In genomic region chr2:207754498-207755383, GRCh38 we compare ENCODE assay signal across 25 cellular contexts. TPM values are rescaled to one million over a fixed set of nuclear protein-coding genes. Genes with fewer than 3 reads are reported as not detected.
DNase-seq lines count a peak whose midpoint lies in the region; ATAC-seq, FAIRE-seq and TF ChIP-seq lines count a peak whose summit lies in the region.
"Had no signal": no experiment of that assay in that cellular context is flagged by ENCODE, and none has a peak within 500 bp of the region (broad histone marks: within the 10 kb centered on the region; RNA-seq: fewer than 3 reads in every experiment).

No MANE protein-coding gene starts in this region.

- H3K4me3 ChIP-seq in endothelial cell of umbilical vein (replicated peaks in 1 of 3; ENCODE audit: insufficient read depth in 1 of 3, low read depth in 1 of 3, low read length in 3 of 3) (no peak overlapping the region), H7 (ENCODE audit: insufficient read depth, low read depth, low read length) (no peak overlapping the region)
- H3K4me3 ChIP-seq: A549; BLaER1 treated with 17β-estradiol and CSF1 and Interleukin-3, amounts not matched to agents 10 nM and 100 nM; GM12878; GM23338 had no signal

- peaks cover 1% of the 10 kb centered on the region for H3K27me3 Mint-ChIP-seq in activated T-cell treated with anti-CD3 and anti-CD28 coated beads, Interleukin-2, amount 50 U/mL, for 4 hours (ENCODE audit: low read depth)
- H3K27me3 Mint-ChIP-seq: CD4-positive, alpha-beta T cell had no signal

- H3K4me2 ChIP-seq in endothelial cell of umbilical vein (ENCODE audit: insufficient read depth, low read length) = no peak overlapping the region
- H3K4me2 ChIP-seq: A549; BLaER1 treated with 17β-estradiol and CSF1 and Interleukin-3, amounts not matched to agents 10 nM and 100 nM; GM23338 had no signal

- no peaks in the 10 kb centered on the region for H4K20me1 ChIP-seq in endothelial cell of umbilical vein (replicated peaks; ENCODE audit: control insufficient read depth, extremely low read depth, insufficient read depth, low read length)

- H3K79me2 ChIP-seq in endothelial cell of umbilical vein (ENCODE audit: control insufficient read depth, insufficient read depth, low read length) = no peaks in the 10 kb centered on the region

- dilution Hi-C loops in endothelial cell of umbilical vein (cut with MboI; ENCODE audit: extremely low pct_ligation_motif_present, low sequenced_read_pairs) = no loop called here

- H3K36me3 ChIP-seq in endothelial cell of umbilical vein (ENCODE audit: control insufficient read depth in 2 of 2, extremely low read depth in 1 of 2, insufficient read depth in 2 of 2, low read length in 2 of 2) = peaks cover 0 to 5% of the 10 kb centered on the region in 2 experiments
- H3K36me3 ChIP-seq in H7 (replicated peaks; ENCODE audit: control insufficient read depth, insufficient read depth, low read length) = peaks cover 21% of the 10 kb centered on the region
- H3K36me3 ChIP-seq: BE2C had no signal

- BruUV-seq in endothelial cell of umbilical vein (replicated peaks; lab: Mats Ljungman, UMichigan) = TSS peak; percentile 22

- H2AFZ ChIP-seq in endothelial cell of umbilical vein (ENCODE audit: low read depth, low read length) = no peak overlapping the region
- H2AFZ ChIP-seq: GM23338 had no signal

- POLR2A ChIA-PET in endothelial cell of umbilical vein (lab: Charles Lee) = no interaction called here

- H3K4me1 Mint-ChIP-seq in activated T-cell treated with anti-CD3 and anti-CD28 coated beads, Interleukin-2, amount 50 U/mL, for 4 hours (ENCODE audit: low read depth) = no peaks in the 10 kb centered on the region
- H3K4me1 Mint-ChIP-seq: CD14-positive monocyte; CD8-positive, alpha-beta memory T cell had no signal

- no peak overlapping the region for H3K27ac ChIP-seq in endothelial cell of umbilical vein (ENCODE audit: insufficient read depth, low read depth, low read length)
- H3K27ac ChIP-seq: A549; BLaER1 treated with 17β-estradiol and CSF1 and Interleukin-3, amounts not matched to agents 10 nM and 100 nM had no signal

- no peaks in the 10 kb centered on the region for H3K4me1 ChIP-seq in endothelial cell of umbilical vein (ENCODE audit: control insufficient read depth, extremely low read depth, insufficient read depth, low read length)

- H3K36me3 Mint-ChIP-seq in activated T-cell treated with anti-CD3 and anti-CD28 coated beads, Interleukin-2, amount 50 U/mL, for 4 hours (ENCODE audit: insufficient read depth) = peaks cover 14% of the 10 kb centered on the region

- H3K27me3 ChIP-seq in endothelial cell of umbilical vein (ENCODE audit: control insufficient read depth in 2 of 2, insufficient read depth in 2 of 2, low read length in 2 of 2) (no peaks in the 10 kb centered on the region), H7 (ENCODE audit: control insufficient read depth, insufficient read depth, low read length) (no peaks in the 10 kb centered on the region)
- H3K27me3 ChIP-seq: BE2C; BLaER1 treated with 17β-estradiol and CSF1 and Interleukin-3, amounts not matched to agents 10 nM and 100 nM had no signal

- TF ChIP-seq CTCF in endothelial cell of umbilical vein (IDR thresholded peaks at IDR 0.05; ENCODE audit: extremely low read depth in 1 of 2, insufficient read depth in 1 of 2, low read depth in 1 of 2, low read length in 2 of 2) = no peak

- H3K9me3 ChIP-seq in endothelial cell of umbilical vein (replicated peaks; ENCODE audit: control insufficient read depth, insufficient read depth, low read length) = no peaks in the 10 kb centered on the region
- H3K9me3 ChIP-seq: A549; BE2C; BLaER1 treated with 17β-estradiol and CSF1 and Interleukin-3, amounts not matched to agents 10 nM and 100 nM had no signal

- CTCF ChIA-PET in endothelial cell of umbilical vein (lab: Charles Lee) = interaction anchor here (1.0 to 5.3 kb wide), 4 partner anchors 9 to 319 kb away, joined by 3 to 19 read pairs (median 7); no protein-coding TSS in a partner anchor

- DNase-seq in GM12891 (ENCODE audit: insufficient read length, low spot score) (no peak), endothelial cell of umbilical vein (ENCODE audit: low read depth, low spot score) (no peak), H7 (no peak), HTR-8/SVneo (ENCODE audit: insufficient read length, low spot score) (no peak)
- DNase-seq in activated T-cell treated with anti-CD3 and anti-CD28 coated beads, Interleukin-2, amount 50 U/mL, for 4 hours = no peak
- DNase-seq: 8988T; ACHN; AML-193; BE2C; CD4-positive, alpha-beta T cell; CD8-positive, alpha-beta memory T cell; DMS 273 treated with DMSO at 0.1 percent for 48 hours; DMS79; EL; GDM1; H9 had no signal

- no peak overlapping the region for H3K9ac ChIP-seq in endothelial cell of umbilical vein (replicated peaks; ENCODE audit: extremely low read depth, insufficient read depth, low read length)
- H3K9ac ChIP-seq: BLaER1 treated with 17β-estradiol and CSF1 and Interleukin-3, amounts not matched to agents 10 nM and 100 nM had no signal

- TF ChIP-seq POLR2A in GM12891 (IDR thresholded peaks at IDR 0.05; ENCODE audit: low read depth, low read length) (no peak), endothelial cell of umbilical vein (IDR thresholded peaks at IDR 0.05; ENCODE audit: low read depth, low read length) (no peak)

- no peak overlapping the region for H3K4me3 Mint-ChIP-seq in activated T-cell treated with anti-CD3 and anti-CD28 coated beads, Interleukin-2, amount 50 U/mL, for 4 hours
- H3K4me3 Mint-ChIP-seq: CD14-positive monocyte; CD4-positive, alpha-beta T cell; CD8-positive, alpha-beta memory T cell; GM23338; H9 had no signal

- intact Hi-C loops in endothelial cell of umbilical vein (cut with micrococcal nuclease) = no loop called here

- no peaks in the 10 kb centered on the region for H3K9me1 ChIP-seq in endothelial cell of umbilical vein (replicated peaks; ENCODE audit: control insufficient read depth, extremely low read depth, insufficient read depth, low read length)

- H3K9me3 Mint-ChIP-seq in activated T-cell treated with anti-CD3 and anti-CD28 coated beads, Interleukin-2, amount 50 U/mL, for 4 hours = no peaks in the 10 kb centered on the region
- H3K9me3 Mint-ChIP-seq: CD14-positive monocyte; CD4-positive, alpha-beta T cell; CD8-positive, alpha-beta memory T cell; GM23338; H9 had no signal

- peak; percentile 31 for FAIRE-seq in GM12891 (lab: Jason Lieb, UNC)
- FAIRE-seq in endothelial cell of umbilical vein (lab: Jason Lieb, UNC) = no peak
- no peak for FAIRE-seq in HTR-8/SVneo (lab: Jason Lieb, UNC)
- FAIRE-seq: A549, D721Med, GM12878, GM18507 had no signal

- no peak for ATAC-seq in activated T-cell treated with anti-CD3 and anti-CD28 coated beads, Interleukin-2, amount 50 U/mL, for 4 hours
- ATAC-seq: A549, GM12878, GM23338, HCT116 had no signal

TF ChIP-seq in GM12891, 5 proteins besides CTCF, POLR2A, EP300 and RAD21 (continues in another document):
- TF ChIP-seq SPI1 (IDR thresholded peaks at IDR 0.05; ENCODE audit: low read depth, low read length) (no peak), POU2F2 (IDR thresholded peaks at IDR 0.05; ENCODE audit: low read depth, low read length) (no peak), PAX5 (IDR thresholded peaks at IDR 0.05; ENCODE audit: insufficient read depth, low read length, severe bottlenecking) (no peak), POLR2AphosphoS5 (IDR thresholded peaks at IDR 0.05; ENCODE audit: low read depth, low read length) (no peak)

TF ChIP-seq in PFSK-1, 5 proteins besides CTCF, POLR2A, EP300 and RAD21 (continues in another document):
- TF ChIP-seq TAF1 (IDR thresholded peaks at IDR 0.05; ENCODE audit: borderline replicate concordance, insufficient read depth, low read length) (no peak), POLR2AphosphoS5 (IDR thresholded peaks at IDR 0.05; ENCODE audit: low read depth, low read length) (peak; percentile 51; the same call in 1 of the 2 replicates), FOXP2 (optimal IDR thresholded peaks at IDR 0.05; ENCODE audit: borderline replicate concordance, extremely low read depth, extremely low read length, insufficient read depth) (no peak)

TF ChIP-seq in endothelial cell of umbilical vein, 7 proteins besides CTCF, POLR2A, EP300 and RAD21 (continues in another document):
- TF ChIP-seq JUN (IDR thresholded peaks at IDR 0.05; ENCODE audit: borderline replicate concordance, insufficient read depth, insufficient read length, low read depth) = no peak
- no peak for TF ChIP-seq MAX (IDR thresholded peaks at IDR 0.05; ENCODE audit: insufficient read depth, insufficient read length)
- TF ChIP-seq EZH2 (IDR thresholded peaks at IDR 0.05; ENCODE audit: borderline replicate concordance, low read depth, low read length, severe bottlenecking) = no peak

RNA-seq across cellular contexts. Expression of gene FZD5, which starts 15.0 kb away (rescaled TPM):
- 0.18 TPM for polyA plus RNA-seq in GM12891 (2012; ENCODE audit: low read depth, missing spikeins)
- 1.1 TPM for polyA plus RNA-seq in PFSK-1 (2012; ENCODE audit: insufficient read length, low read depth)
- total RNA-seq in endothelial cell of umbilical vein = 2.8 and 3.3 TPM in 2 replicates
- 0.72 and 0.99 TPM in 2 replicates for polyA plus RNA-seq in endothelial cell of umbilical vein
- 0.59 and 0.63 TPM in 2 replicates for polyA plus RNA-seq in endothelial cell of umbilical vein (2011; cell fraction: cytosol; rRNA removed)
- 0.70 and 1.0 TPM in 2 replicates for polyA plus RNA-seq in endothelial cell of umbilical vein (2011; cell fraction: nucleus; rRNA removed)
- 0.88 and 0.94 TPM in 2 replicates for polyA plus RNA-seq in endothelial cell of umbilical vein (2012)
- 1.9 TPM in 2 replicates for polyA minus RNA-seq in endothelial cell of umbilical vein
- 4.5 TPM for polyA minus RNA-seq in endothelial cell of umbilical vein (2011; cell fraction: cytosol; rRNA and poly(A)+ RNA removed)
- polyA minus RNA-seq in endothelial cell of umbilical vein (2011; cell fraction: nucleus; rRNA and poly(A)+ RNA removed) = 1.7 and 2.4 TPM in 2 replicates
- total RNA-seq in H7 (2014; rRNA removed; shearing (Covaris generic)) = 102 and 171 TPM in 2 replicates
- total RNA-seq in activated T-cell treated with anti-CD3 and anti-CD28 coated beads, Interleukin-2, amount 50 U/mL, for 4 hours = under 1 TPM; 0.56 to 0.79 (median 0.71) TPM

RNA-seq across cellular contexts. Expression of gene CCNYL1, which starts 43.3 kb away (rescaled TPM):
- polyA plus RNA-seq in GM12891 (2012; ENCODE audit: low read depth, missing spikeins) = 3.8 TPM
- polyA plus RNA-seq in PFSK-1 (2012; ENCODE audit: insufficient read length, low read depth) = 14.2 TPM
- 47.3 and 49.3 TPM in 2 replicates for total RNA-seq in endothelial cell of umbilical vein
- 11.3 and 15.2 TPM in 2 replicates for polyA plus RNA-seq in endothelial cell of umbilical vein
- 22.6 and 23.0 TPM in 2 replicates for polyA plus RNA-seq in endothelial cell of umbilical vein (2011; cell fraction: cytosol; rRNA removed)
- polyA plus RNA-seq in endothelial cell of umbilical vein (2011; cell fraction: nucleus; rRNA removed) = 31.2 and 34.4 TPM in 2 replicates
- 26.5 and 36.1 TPM in 2 replicates for polyA plus RNA-seq in endothelial cell of umbilical vein (2012)
- 16.9 and 17.1 TPM in 2 replicates for polyA minus RNA-seq in endothelial cell of umbilical vein
- polyA minus RNA-seq in endothelial cell of umbilical vein (2011; cell fraction: cytosol; rRNA and poly(A)+ RNA removed) = 6.8 TPM
- polyA minus RNA-seq in endothelial cell of umbilical vein (2011; cell fraction: nucleus; rRNA and poly(A)+ RNA removed) = 15.4 and 17.5 TPM in 2 replicates
- 10.9 and 11.5 TPM in 2 replicates for total RNA-seq in H7 (2014; rRNA removed; shearing (Covaris generic))
- 10 to 100 TPM in 1 of 3 donors, 1 to 10 TPM in 2; 6.3 to 10.3 (median 6.7) TPM for total RNA-seq in activated T-cell treated with anti-CD3 and anti-CD28 coated beads, Interleukin-2, amount 50 U/mL, for 4 hours

Comparison
In these comparisons a context has a peak if more than half of its experiments do, and no peak if none do; other contexts are left out.
1. RNA of gene FZD5, which starts 15.0 kb away (total RNA-seq): 102 to 171 TPM in H7; 2.8 to 3.3 TPM in endothelial cell of umbilical vein and 0.56 to 0.79 TPM in activated T-cell treated with anti-CD3 and anti-CD28 coated beads, Interleukin-2, amount 50 U/mL, for 4 hours; every median in the first group is over 10 times any median in the second.